12 cellular contexts compared by ENCODE assay signal in the genomic region with DNA sequence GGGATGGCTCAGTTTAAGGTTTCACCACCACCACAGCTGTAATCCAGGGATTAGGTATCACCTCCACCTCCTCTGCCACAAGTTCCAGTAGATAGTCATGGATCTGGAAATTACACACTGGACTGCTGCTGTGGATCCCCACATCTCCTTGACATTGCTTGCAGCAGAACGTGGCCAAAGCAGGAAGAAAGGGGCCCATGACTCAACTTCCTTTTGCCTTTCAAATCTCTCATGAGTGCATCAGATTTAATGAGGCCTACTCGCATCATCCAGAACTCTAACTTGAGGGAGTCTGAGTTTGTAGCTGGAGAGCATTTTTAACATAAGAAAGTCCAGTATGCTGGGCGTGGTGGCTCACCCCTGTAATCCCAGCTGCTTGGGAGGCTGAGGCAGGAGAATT. TPM values are rescaled to one million over a fixed set of nuclear protein-coding genes. Genes with fewer than 3 reads are reported as not detected.
A peak's percentile ranks its signal among the peaks of the same experiment; 100 is the strongest.
DNase-seq lines count a peak whose midpoint lies in the region; ATAC-seq and TF ChIP-seq lines count a peak whose summit lies in the region.
"Had no signal": no experiment of that assay in that cellular context is flagged by ENCODE, and none has a peak within 500 bp of the region (broad histone marks: within the 10 kb centered on the region; RNA-seq: fewer than 3 reads in every experiment).

No MANE protein-coding gene starts in this region.

- peaks cover 10% of the 10 kb centered on the region for H3K4me1 ChIP-seq in ACC112 (ENCODE audit: control insufficient read depth, insufficient read depth, low read length, unreplicated experiment)
- no peaks in the 10 kb centered on the region for H3K4me1 ChIP-seq in GM23338 (ENCODE audit: insufficient read depth)
- peaks cover 25% of the 10 kb centered on the region for H3K4me1 ChIP-seq in suprapubic skin

- H3K4me3 ChIP-seq in ACC112 (ENCODE audit: low read depth, low read length) (no peak overlapping the region), GM23338 (no peak overlapping the region), suprapubic skin (no peak overlapping the region)
- H3K4me3 ChIP-seq: SJSA1, tibial nerve had no signal

- H2AFZ ChIP-seq in ACC112 (ENCODE audit: low read length, unreplicated experiment) (peak overlapping the region; percentile 87), GM23338 (no peak overlapping the region)

- peaks cover 1% of the 10 kb centered on the region for H3K4me1 Mint-ChIP-seq in GM23338
- H3K4me1 Mint-ChIP-seq in T-helper 1 cell treated with Interleukin-12 subunit alpha and Interleukin-12 subunit beta and Interleukin-4 antibody, amounts not matched to agents 30 μg/mL and 1 μg/mL, for 36 hours (ENCODE audit: low read depth) = peaks cover 24% of the 10 kb centered on the region

- 74% methylated on average over 3 of the region's 3 CpGs for WGBS in suprapubic skin

- no peak overlapping the region for H3K4me3 Mint-ChIP-seq in GM23338
- H3K4me3 Mint-ChIP-seq in T-helper 1 cell treated with Interleukin-12 subunit alpha and Interleukin-12 subunit beta and Interleukin-4 antibody, amounts not matched to agents 30 μg/mL and 1 μg/mL, for 36 hours = no peak overlapping the region

- DNase-seq in GM23338 (ENCODE audit: low spot score) (no peak), suprapubic skin (ENCODE audit: low spot score in 2 of 2) (no peak), DMS 273 (lab: John Stamatoyannopoulos, UW; ENCODE audit: unreplicated experiment) (no peak)
- DNase-seq: NCI-H2029 treated with DMSO at 0.1 percent for 48 hours had no signal

- H3K27ac Mint-ChIP-seq in GM23338 = peak overlapping the region; percentile 32; the same call in 1 of the 2 replicates
- peak overlapping the region; percentile 70 for H3K27ac Mint-ChIP-seq in T-helper 1 cell treated with Interleukin-12 subunit alpha and Interleukin-12 subunit beta and Interleukin-4 antibody, amounts not matched to agents 30 μg/mL and 1 μg/mL, for 36 hours

- ATAC-seq in GM23338 (no peak), esophagus mucosa (peak; percentile 36), HG02759 (IDR thresholded peaks at IDR 0.05; ENCODE audit: unreplicated experiment) (no peak), GM19452 (IDR thresholded peaks at IDR 0.05; ENCODE audit: unreplicated experiment) (no peak)
- ATAC-seq: HCT116 had no signal

- peaks cover 9% of the 10 kb centered on the region for H3K27me3 Mint-ChIP-seq in GM23338 (ENCODE audit: insufficient read depth, low read depth, poor library complexity)
- H3K27me3 Mint-ChIP-seq in T-helper 1 cell treated with Interleukin-12 subunit alpha and Interleukin-12 subunit beta and Interleukin-4 antibody, amounts not matched to agents 30 μg/mL and 1 μg/mL, for 36 hours (ENCODE audit: low read depth) = peaks cover 1% of the 10 kb centered on the region

- H4K20me1 ChIP-seq in GM23338 (replicated peaks; ENCODE audit: insufficient read depth) = no peaks in the 10 kb centered on the region

- no peaks in the 10 kb centered on the region for H3K36me3 Mint-ChIP-seq in GM23338 (ENCODE audit: low read depth)
- H3K36me3 Mint-ChIP-seq in T-helper 1 cell treated with Interleukin-12 subunit alpha and Interleukin-12 subunit beta and Interleukin-4 antibody, amounts not matched to agents 30 μg/mL and 1 μg/mL, for 36 hours (ENCODE audit: low read depth) = no peaks in the 10 kb centered on the region

- no peak overlapping the region for H3K27ac ChIP-seq in ACC112 (ENCODE audit: low read depth, low read length)
- no peak overlapping the region for H3K27ac ChIP-seq in GM23338 (ENCODE audit: low read depth)
- no peak overlapping the region for H3K27ac ChIP-seq in suprapubic skin
- H3K27ac ChIP-seq: SJSA1 had no signal

- H3K9me3 ChIP-seq in suprapubic skin = no peaks in the 10 kb centered on the region
- H3K9me3 ChIP-seq: SJSA1, tibial nerve had no signal

- no peak for TF ChIP-seq POLR2A in suprapubic skin (IDR thresholded peaks at IDR 0.05)

- no peaks in the 10 kb centered on the region for H3K79me2 ChIP-seq in ACC112 (ENCODE audit: control insufficient read depth, insufficient read depth, low read length, unreplicated experiment)
- no peaks in the 10 kb centered on the region for H3K79me2 ChIP-seq in GM23338 (replicated peaks; ENCODE audit: insufficient read depth)

- no peaks in the 10 kb centered on the region for H3K9me2 ChIP-seq in GM23338 (ENCODE audit: insufficient read depth)

- TF ChIP-seq CTCF in GM23338 (conservative IDR thresholded peaks at IDR 0.05; ENCODE audit: low read depth in 2 of 2) = no peak
- TF ChIP-seq CTCF in suprapubic skin (IDR thresholded peaks at IDR 0.05) = no peak

- no peak overlapping the region for H3K4me2 ChIP-seq in GM23338

- no peaks in the 10 kb centered on the region for H3K27me3 ChIP-seq in ACC112 (ENCODE audit: insufficient read depth, low read length)
- H3K27me3 ChIP-seq in GM23338 (ENCODE audit: insufficient read depth) = no peaks in the 10 kb centered on the region
- no peaks in the 10 kb centered on the region for H3K27me3 ChIP-seq in suprapubic skin
- H3K27me3 ChIP-seq: SJSA1, tibial nerve had no signal

- H3K9me3 Mint-ChIP-seq in GM23338 = no peaks in the 10 kb centered on the region
- no peaks in the 10 kb centered on the region for H3K9me3 Mint-ChIP-seq in T-helper 1 cell treated with Interleukin-12 subunit alpha and Interleukin-12 subunit beta and Interleukin-4 antibody, amounts not matched to agents 30 μg/mL and 1 μg/mL, for 36 hours

- no peaks in the 10 kb centered on the region for H3F3A ChIP-seq in GM23338 (replicated peaks; ENCODE audit: low read depth)

- TF ChIP-seq EP300 in suprapubic skin (IDR thresholded peaks at IDR 0.05) = no peak

- H3K36me3 ChIP-seq in ACC112 (ENCODE audit: insufficient read depth, low read length) (no peaks in the 10 kb centered on the region), GM23338 (ENCODE audit: insufficient read depth) (no peaks in the 10 kb centered on the region), suprapubic skin (no peaks in the 10 kb centered on the region)
- H3K36me3 ChIP-seq: SJSA1, tibial nerve had no signal

TF ChIP-seq in GM23338, 12 proteins besides CTCF, POLR2A, EP300 and RAD21 (continues in another document):
- no peak for TF ChIP-seq ETS1 (IDR thresholded peaks at IDR 0.05)
- TF ChIP-seq, protein P1, sequence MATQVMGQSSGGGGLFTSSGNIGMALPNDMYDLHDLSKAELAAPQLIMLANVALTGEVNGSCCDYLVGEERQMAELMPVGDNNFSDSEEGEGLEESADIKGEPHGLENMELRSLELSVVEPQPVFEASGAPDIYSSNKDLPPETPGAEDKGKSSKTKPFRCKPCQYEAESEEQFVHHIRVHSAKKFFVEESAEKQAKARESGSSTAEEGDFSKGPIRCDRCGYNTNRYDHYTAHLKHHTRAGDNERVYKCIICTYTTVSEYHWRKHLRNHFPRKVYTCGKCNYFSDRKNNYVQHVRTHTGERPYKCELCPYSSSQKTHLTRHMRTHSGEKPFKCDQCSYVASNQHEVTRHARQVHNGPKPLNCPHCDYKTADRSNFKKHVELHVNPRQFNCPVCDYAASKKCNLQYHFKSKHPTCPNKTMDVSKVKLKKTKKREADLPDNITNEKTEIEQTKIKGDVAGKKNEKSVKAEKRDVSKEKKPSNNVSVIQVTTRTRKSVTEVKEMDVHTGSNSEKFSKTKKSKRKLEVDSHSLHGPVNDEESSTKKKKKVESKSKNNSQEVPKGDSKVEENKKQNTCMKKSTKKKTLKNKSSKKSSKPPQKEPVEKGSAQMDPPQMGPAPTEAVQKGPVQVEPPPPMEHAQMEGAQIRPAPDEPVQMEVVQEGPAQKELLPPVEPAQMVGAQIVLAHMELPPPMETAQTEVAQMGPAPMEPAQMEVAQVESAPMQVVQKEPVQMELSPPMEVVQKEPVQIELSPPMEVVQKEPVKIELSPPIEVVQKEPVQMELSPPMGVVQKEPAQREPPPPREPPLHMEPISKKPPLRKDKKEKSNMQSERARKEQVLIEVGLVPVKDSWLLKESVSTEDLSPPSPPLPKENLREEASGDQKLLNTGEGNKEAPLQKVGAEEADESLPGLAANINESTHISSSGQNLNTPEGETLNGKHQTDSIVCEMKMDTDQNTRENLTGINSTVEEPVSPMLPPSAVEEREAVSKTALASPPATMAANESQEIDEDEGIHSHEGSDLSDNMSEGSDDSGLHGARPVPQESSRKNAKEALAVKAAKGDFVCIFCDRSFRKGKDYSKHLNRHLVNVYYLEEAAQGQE (IDR thresholded peaks at IDR 0.05; ENCODE audit: unreplicated experiment) = no peak
- TF ChIP-seq STAT1 (IDR thresholded peaks at IDR 0.05; ENCODE audit: unreplicated experiment) = no peak
- no peak for TF ChIP-seq JUNB (IDR thresholded peaks at IDR 0.05; ENCODE audit: unreplicated experiment)
- no peak for TF ChIP-seq EZH2 (IDR thresholded peaks at IDR 0.05; ENCODE audit: low read depth, unreplicated experiment)
- no peak for TF ChIP-seq CREB1 (CRISPR knock-in tag; IDR thresholded peaks at IDR 0.05; ENCODE audit: low read depth)
- TF ChIP-seq ZNF114 (CRISPR knock-in tag; IDR thresholded peaks at IDR 0.05) = no peak
- no peak for TF ChIP-seq POLR2AphosphoS5 (IDR thresholded peaks at IDR 0.05; ENCODE audit: low read depth)

RNA-seq across cellular contexts. Expression of gene TMED10, which starts 29.2 kb away (rescaled TPM):
- total RNA-seq in GM23338 (2014; rRNA removed; shearing (Covaris generic)) = 196 and 237 TPM in 2 replicates
- 144 and 180 TPM in 2 replicates for polyA plus RNA-seq in GM23338 (2016; fragmentation: Nextera tagmentation; extraction: Ambion mirVana)
- total RNA-seq in esophagus mucosa = 293 TPM
- 100 to 1,000 TPM; 123 to 235 (median 198) TPM for total RNA-seq in suprapubic skin
